8 cellular contexts compared by ENCODE assay signal in genomic region chr2:160427629-160428424, GRCh38.
DNase-seq lines count a peak whose midpoint lies in the region; ATAC-seq and TF ChIP-seq lines count a peak whose summit lies in the region.

No MANE protein-coding gene starts in this region.

- no peaks in the 10 kb centered on the region for H3K9me3 ChIP-seq in mammary epithelial cell (replicated peaks; ENCODE audit: insufficient read depth, low read length)
- peaks cover 0 to 7% (median 5%) of the 10 kb centered on the region in 3 experiments for H3K9me3 ChIP-seq in naive thymus-derived CD4-positive, alpha-beta T cell (ENCODE audit: control insufficient read depth in 2 of 3, low read length in 3 of 3)

- H3K4me1 ChIP-seq in mammary epithelial cell (ENCODE audit: insufficient read depth, low read length) = peaks cover 31% of the 10 kb centered on the region
- H3K4me1 ChIP-seq in naive thymus-derived CD4-positive, alpha-beta T cell (ENCODE audit: control insufficient read depth in 2 of 2, insufficient read depth in 2 of 2, low read length in 2 of 2) = peaks cover 31 to 33% of the 10 kb centered on the region in 2 donors

- H3K4me2 ChIP-seq in mammary epithelial cell (ENCODE audit: insufficient read depth, low read depth, low read length) = peak overlapping the region; percentile 59

- WGBS in mammary epithelial cell (ENCODE audit: low coverage, missing lambda C conversion rate) = 21% methylated on average over 7 of the region's 7 CpGs

- POLR2A ChIA-PET in naive thymus-derived CD4-positive, alpha-beta T cell (lab: Charles Lee) = interaction anchor here (0.6 to 6.1 kb wide), 13 partner anchors 8 to 67 kb away, joined by 3 to 57 read pairs (median 5); no protein-coding TSS in a partner anchor

- no peaks in the 10 kb centered on the region for H3K27me3 ChIP-seq in mammary epithelial cell (ENCODE audit: insufficient read depth, low read length)
- no peaks in the 10 kb centered on the region for H3K27me3 ChIP-seq in naive thymus-derived CD4-positive, alpha-beta T cell (ENCODE audit: control insufficient read depth in 2 of 2, insufficient read depth in 2 of 2, low read length in 2 of 2)

- CTCF ChIA-PET in mammary epithelial cell (lab: Charles Lee; ENCODE audit: low non-redundant PET) = no interaction called here
- CTCF ChIA-PET in naive thymus-derived CD4-positive, alpha-beta T cell (lab: Charles Lee) = interaction anchor here (0.7 to 2.1 kb wide), 6 partner anchors 9 to 47 kb away, joined by 3 to 15 read pairs (median 4); no protein-coding TSS in a partner anchor

- peak overlapping the region in 1 of 3 experiments; percentile 34 for H3K4me3 ChIP-seq in mammary epithelial cell (replicated peaks in 1 of 3; ENCODE audit: insufficient read depth in 1 of 3, low read depth in 2 of 3, low read length in 3 of 3)
- H3K4me3 ChIP-seq in naive thymus-derived CD4-positive, alpha-beta T cell (ENCODE audit: low read length) = peak overlapping the region; percentile 15

- in situ Hi-C loops in mammary epithelial cell (cut with MboI; ENCODE audit: low sequenced_read_pairs in 2 of 2) = no loop called here

- dilution Hi-C loops in mammary epithelial cell (cut with HindIII; ENCODE audit: low sequenced_read_pairs) = no loop called here

- ATAC-seq in GM18870 (IDR thresholded peaks at IDR 0.05; ENCODE audit: unreplicated experiment) (peak; percentile 66), HG03064 (IDR thresholded peaks at IDR 0.05; ENCODE audit: low read depth, unreplicated experiment) (peak; percentile 66)
- peak; percentile 88 for ATAC-seq in naive thymus-derived CD4-positive, alpha-beta T cell

- H2AFZ ChIP-seq in mammary epithelial cell (ENCODE audit: low read depth, low read length) = peak overlapping the region; percentile 63

- H3K27me3 Mint-ChIP-seq in naive thymus-derived CD4-positive, alpha-beta T cell = no peaks in the 10 kb centered on the region

- H3K36me3 Mint-ChIP-seq in naive thymus-derived CD4-positive, alpha-beta T cell = peaks cover 8 to 40% (median 28%) of the 10 kb centered on the region in 5 donors

- peak overlapping the region; percentile 64 to 92 (median 91) for H3K27ac Mint-ChIP-seq in naive thymus-derived CD4-positive, alpha-beta T cell

- H3K9ac ChIP-seq in mammary epithelial cell (ENCODE audit: insufficient read depth, low read length) = peak overlapping the region; percentile 10

- DNase-seq in T follicular helper cell (ENCODE audit: low read depth) (peak; percentile 46), mammary epithelial cell (peak; percentile 49), middle frontal gyrus (ENCODE audit: extremely low spot score, low spot score) (no peak), cerebellar cortex (ENCODE audit: low spot score) (no peak), HK-2 (ENCODE audit: unreplicated experiment) (no peak)
- DNase-seq in naive thymus-derived CD4-positive, alpha-beta T cell = peak in 7 of 9 donors; percentile 54 to 77 (median 75)

- intact Hi-C loops in mammary epithelial cell (cut with micrococcal nuclease) = loop anchor here (2.0 kb wide), 1 partner anchor 65 kb away; the partner anchor contains the start of gene RBMS1
- intact Hi-C loops in naive thymus-derived CD4-positive, alpha-beta T cell (cut with micrococcal nuclease) = loop anchor here (1.0 to 5.0 kb wide), 9 partner anchors 10 to 564 kb away; no protein-coding TSS in a partner anchor

- no TSS peak for BruUV-seq in mammary epithelial cell (replicated peaks; lab: Mats Ljungman, UMichigan)

- H3K4me3 Mint-ChIP-seq in naive thymus-derived CD4-positive, alpha-beta T cell = peak overlapping the region; percentile 58 to 94 (median 78)

- peaks cover 37 to 91% (median 77%) of the 10 kb centered on the region in 7 donors for H3K4me1 Mint-ChIP-seq in naive thymus-derived CD4-positive, alpha-beta T cell

- peaks cover 0 to 15% (median 6%) of the 10 kb centered on the region in 11 donors for H3K9me3 Mint-ChIP-seq in naive thymus-derived CD4-positive, alpha-beta T cell

- H3K36me3 ChIP-seq in mammary epithelial cell (ENCODE audit: insufficient read depth, low read length) = no peaks in the 10 kb centered on the region
- no peaks in the 10 kb centered on the region for H3K36me3 ChIP-seq in naive thymus-derived CD4-positive, alpha-beta T cell (ENCODE audit: control insufficient read depth in 2 of 3, insufficient read depth in 3 of 3, low read length in 3 of 3)

- H3K27ac ChIP-seq in mammary epithelial cell (ENCODE audit: insufficient read depth, low read depth, low read length) = peak overlapping the region; percentile 61
- peak overlapping the region; percentile 69 for H3K27ac ChIP-seq in naive thymus-derived CD4-positive, alpha-beta T cell (ENCODE audit: low read depth, low read length)

- TF ChIP-seq CTCF in mammary epithelial cell (conservative IDR thresholded peaks at IDR 0.05 in 1 of 2, IDR thresholded peaks at IDR 0.05 in 1 of 2; ENCODE audit: extremely low read depth in 1 of 2, insufficient read depth in 1 of 2, low read depth in 1 of 2, low read length in 2 of 2) = no peak

- peaks cover 33% of the 10 kb centered on the region for H3K79me2 ChIP-seq in mammary epithelial cell (ENCODE audit: insufficient read depth, low read length)

- H4K20me1 ChIP-seq in mammary epithelial cell (ENCODE audit: insufficient read depth, low read length) = no peaks in the 10 kb centered on the region

Comparison
In these comparisons a context has a peak if more than half of its experiments do, and no peak if none do; other contexts are left out.
1. DNase-seq: peak in T follicular helper cell (single experiment), mammary epithelial cell (single experiment) and naive thymus-derived CD4-positive, alpha-beta T cell (7 of 9); none in middle frontal gyrus (single experiment), cerebellar cortex (single experiment) and HK-2 (single experiment).
2. Peak in every context shown above with its lines, with median percentiles within 50 percentile points of each other: ATAC-seq.